ENCODE assay signal across 7 cellular contexts in the genomic region with DNA sequence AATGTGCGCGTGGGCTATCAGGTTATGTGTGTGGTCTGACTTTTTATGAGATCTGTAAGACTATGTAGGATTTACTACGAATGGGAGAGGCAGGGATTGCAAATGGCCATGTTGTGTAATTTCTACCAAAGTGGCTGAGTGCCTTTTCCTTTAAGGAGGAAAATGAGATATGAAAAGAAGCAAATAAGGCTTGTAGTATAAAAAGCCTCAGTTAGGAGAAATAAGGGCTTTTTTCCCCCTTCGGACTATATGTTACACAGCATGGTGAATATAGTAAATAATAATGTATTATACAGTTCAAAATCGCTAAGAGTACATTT. TPM values are rescaled to one million over a fixed set of nuclear protein-coding genes. Genes with fewer than 3 reads are reported as not detected.
A peak's percentile ranks its signal among the peaks of the same experiment; 100 is the strongest.
DNase-seq lines count a peak whose midpoint lies in the region; ATAC-seq and TF ChIP-seq lines count a peak whose summit lies in the region.

No MANE protein-coding gene starts in this region.

- peak overlapping the region; percentile 81 for H3K27ac Mint-ChIP-seq in activated CD4-positive, alpha-beta memory T cell treated with anti-CD3 and anti-CD28 coated beads, Interleukin-2, amount 10 ng/mL, durations not matched to agents 7 days and 5 days
- H3K27ac Mint-ChIP-seq in stimulated activated memory B cell treated with anti-CD40 and anti-IgM and Interleukin-4, amounts not matched to agents 10 μg/mL and 1 μg/mL and 100 μg/mL, for 72 hours = peak overlapping the region; percentile 98

- peaks cover 34% of the 10 kb centered on the region for H3K4me1 Mint-ChIP-seq in activated CD4-positive, alpha-beta memory T cell treated with anti-CD3 and anti-CD28 coated beads, Interleukin-2, amount 10 ng/mL, durations not matched to agents 7 days and 5 days
- H3K4me1 Mint-ChIP-seq in stimulated activated memory B cell treated with anti-CD40 and anti-IgM and Interleukin-4, amounts not matched to agents 10 μg/mL and 1 μg/mL and 100 μg/mL, for 72 hours = peaks cover 46% of the 10 kb centered on the region

- no peaks in the 10 kb centered on the region for H3K36me3 ChIP-seq in iPS DF 6.9 (ENCODE audit: control insufficient read depth, insufficient read depth, low read length)

- CTCF ChIA-PET in activated CD4-positive, alpha-beta memory T cell treated with anti-CD3 and anti-CD28 coated beads, Interleukin-2, amount 10 ng/mL, durations not matched to agents 7 days and 5 days (lab: Charles Lee) = interaction anchor here (2.6 kb wide), 1 partner anchor 47 kb away, joined by 15 read pairs; no protein-coding TSS in a partner anchor

- DNase-seq in HFF-Myc (ENCODE audit: extremely low read depth, low read depth) = no peak
- DNase-seq in activated CD4-positive, alpha-beta memory T cell treated with anti-CD3 and anti-CD28 coated beads, Interleukin-2, amount 10 ng/mL, durations not matched to agents 7 days and 5 days = no peak
- no peak for DNase-seq in iPS DF 6.9 (ENCODE audit: low read depth, low spot score)
- DNase-seq in A172 (ENCODE audit: low spot score) = no peak
- no peak for DNase-seq in NCI-H446 (lab: John Stamatoyannopoulos, UW)

- peaks cover 10% of the 10 kb centered on the region for H3K27me3 Mint-ChIP-seq in activated CD4-positive, alpha-beta memory T cell treated with anti-CD3 and anti-CD28 coated beads, Interleukin-2, amount 10 ng/mL, durations not matched to agents 7 days and 5 days
- H3K27me3 Mint-ChIP-seq in stimulated activated memory B cell treated with anti-CD40 and anti-IgM and Interleukin-4, amounts not matched to agents 10 μg/mL and 1 μg/mL and 100 μg/mL, for 72 hours = no peaks in the 10 kb centered on the region

- H3K9me3 Mint-ChIP-seq in activated CD4-positive, alpha-beta memory T cell treated with anti-CD3 and anti-CD28 coated beads, Interleukin-2, amount 10 ng/mL, durations not matched to agents 7 days and 5 days = peaks cover 4% of the 10 kb centered on the region
- peaks cover 4% of the 10 kb centered on the region for H3K9me3 Mint-ChIP-seq in stimulated activated memory B cell treated with anti-CD40 and anti-IgM and Interleukin-4, amounts not matched to agents 10 μg/mL and 1 μg/mL and 100 μg/mL, for 72 hours

- no peaks in the 10 kb centered on the region for H3K4me1 ChIP-seq in iPS DF 6.9 (ENCODE audit: control insufficient read depth, insufficient read depth, low read length)

- peak overlapping the region; percentile 93 for H3K4me3 Mint-ChIP-seq in activated CD4-positive, alpha-beta memory T cell treated with anti-CD3 and anti-CD28 coated beads, Interleukin-2, amount 10 ng/mL, durations not matched to agents 7 days and 5 days
- H3K4me3 Mint-ChIP-seq in stimulated activated memory B cell treated with anti-CD40 and anti-IgM and Interleukin-4, amounts not matched to agents 10 μg/mL and 1 μg/mL and 100 μg/mL, for 72 hours = peak overlapping the region; percentile 95

- ATAC-seq in stimulated activated memory B cell treated with anti-CD40 and anti-IgM and Interleukin-4, amounts not matched to agents 10 μg/mL and 1 μg/mL and 100 μg/mL, for 72 hours = no peak
- ATAC-seq in GM19035 (IDR thresholded peaks at IDR 0.05; ENCODE audit: unreplicated experiment) = no peak

- no peaks in the 10 kb centered on the region for H3K9me3 ChIP-seq in iPS DF 6.9 (ENCODE audit: control insufficient read depth, insufficient read depth, low read length)

- POLR2A ChIA-PET in activated CD4-positive, alpha-beta memory T cell treated with anti-CD3 and anti-CD28 coated beads, Interleukin-2, amount 10 ng/mL, durations not matched to agents 7 days and 5 days (lab: Charles Lee) = interaction anchor here (0.8 to 1.9 kb wide), 6 partner anchors 11 to 262 kb away, joined by 3 to 9 read pairs (median 4); partner anchors contain the start of gene ZDHHC6

- WGBS in iPS DF 6.9 (ENCODE audit: insufficient coverage, insufficient read length) = no CpG with 5 or more reads among the region's 5 CpGs

- H3K4me3 ChIP-seq in HFF-Myc (replicated peaks; ENCODE audit: low read depth, low read length) = peak overlapping the region; percentile 93
- H3K4me3 ChIP-seq in iPS DF 6.9 (ENCODE audit: low read length) = peak overlapping the region; percentile 93

- H3K27me3 ChIP-seq in iPS DF 6.9 (ENCODE audit: control insufficient read depth, insufficient read depth, low read length) = no peaks in the 10 kb centered on the region

- H3K27ac ChIP-seq in iPS DF 6.9 (ENCODE audit: low read length) = no peak overlapping the region

- no peak for TF ChIP-seq CTCF in HFF-Myc (IDR thresholded peaks at IDR 0.05; ENCODE audit: low read depth, low read length, missing control alignments)

- peaks cover 19% of the 10 kb centered on the region for H3K36me3 Mint-ChIP-seq in activated CD4-positive, alpha-beta memory T cell treated with anti-CD3 and anti-CD28 coated beads, Interleukin-2, amount 10 ng/mL, durations not matched to agents 7 days and 5 days (ENCODE audit: low read depth)
- peaks cover 18% of the 10 kb centered on the region for H3K36me3 Mint-ChIP-seq in stimulated activated memory B cell treated with anti-CD40 and anti-IgM and Interleukin-4, amounts not matched to agents 10 μg/mL and 1 μg/mL and 100 μg/mL, for 72 hours

RNA-seq across cellular contexts. Expression of gene GPAM, which starts 0.4 kb away (rescaled TPM):
- 1 to 10 TPM; 3.8 to 5.5 TPM for total RNA-seq in activated CD4-positive, alpha-beta memory T cell treated with anti-CD3 and anti-CD28 coated beads, Interleukin-2, amount 10 ng/mL, durations not matched to agents 7 days and 5 days
- total RNA-seq in A172 (2014; rRNA removed; shearing (Covaris generic)) = 12.0 and 12.5 TPM in 2 replicates
